ENCODE assay signal across 11 cellular contexts in the genomic region with DNA sequence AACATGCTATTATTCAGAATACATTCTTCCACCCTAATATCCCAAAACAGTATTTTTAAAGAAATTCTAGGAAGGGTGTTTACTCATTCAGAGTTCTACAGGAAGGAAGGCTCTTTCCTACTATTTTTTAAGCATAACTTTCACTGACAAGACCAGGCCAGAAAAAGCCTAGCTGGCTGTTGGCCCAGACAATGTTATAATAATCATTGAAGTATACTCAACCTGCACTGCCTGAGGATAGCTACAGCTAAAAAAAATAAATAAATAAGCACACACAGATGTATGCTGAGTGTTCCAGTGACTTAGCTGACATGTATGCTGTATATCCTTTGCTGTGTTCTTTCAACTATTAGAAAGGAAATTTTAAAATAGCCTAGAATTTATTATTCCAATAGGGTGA.
DNase-seq lines count a peak whose midpoint lies in the region; ATAC-seq and TF ChIP-seq lines count a peak whose summit lies in the region.
"Had no signal": no experiment of that assay in that cellular context is flagged by ENCODE, and none has a peak within 500 bp of the region (broad histone marks: within the 10 kb centered on the region; RNA-seq: fewer than 3 reads in every experiment).

No MANE protein-coding gene starts in this region.

- no peaks in the 10 kb centered on the region for H3K4me1 Mint-ChIP-seq in activated CD4-positive, alpha-beta T cell treated with anti-CD3 and anti-CD28 coated beads, Interleukin-2, amount 10 ng/mL, durations not matched to agents 7 days and 5 days

- CTCF ChIA-PET in activated CD4-positive, alpha-beta T cell treated with anti-CD3 and anti-CD28 coated beads, Interleukin-2, amount 10 ng/mL, durations not matched to agents 7 days and 5 days (lab: Charles Lee) = no interaction called here

- no peak for TF ChIP-seq CTCF in AG09319 (IDR thresholded peaks at IDR 0.05; ENCODE audit: low read depth, low read length)
- no peak for TF ChIP-seq CTCF in fibroblast of mammary gland (conservative IDR thresholded peaks at IDR 0.05; ENCODE audit: control insufficient read depth, insufficient read depth, low read depth, low read length)
- no peak for TF ChIP-seq CTCF in BE2C (IDR thresholded peaks at IDR 0.05; ENCODE audit: low read depth, low read length)

- ATAC-seq in GM21528 (IDR thresholded peaks at IDR 0.05; ENCODE audit: low FRiP score, unreplicated experiment) = no peak

- no peak overlapping the region for H3K4me3 Mint-ChIP-seq in activated CD4-positive, alpha-beta T cell treated with anti-CD3 and anti-CD28 coated beads, Interleukin-2, amount 10 ng/mL, durations not matched to agents 7 days and 5 days

- no peak overlapping the region for H3K27ac Mint-ChIP-seq in activated CD4-positive, alpha-beta T cell treated with anti-CD3 and anti-CD28 coated beads, Interleukin-2, amount 10 ng/mL, durations not matched to agents 7 days and 5 days

- no peaks in the 10 kb centered on the region for H3K27me3 Mint-ChIP-seq in activated CD4-positive, alpha-beta T cell treated with anti-CD3 and anti-CD28 coated beads, Interleukin-2, amount 10 ng/mL, durations not matched to agents 7 days and 5 days

- DNase-seq in AG09319 (ENCODE audit: extremely low read depth, low read depth) (peak; percentile 24), NCI-H345 treated with DMSO at 0.1 percent for 48 hours (lab: John Stamatoyannopoulos, UW; ENCODE audit: unreplicated experiment) (peak; percentile 3), fibroblast of mammary gland (ENCODE audit: low read depth) (peak; percentile 30), non-pigmented ciliary epithelial cell (ENCODE audit: low read depth) (peak; percentile 42), BE2C (no peak), AG20443 (ENCODE audit: low spot score) (no peak)
- no peak for DNase-seq in activated CD4-positive, alpha-beta T cell treated with anti-CD3 and anti-CD28 coated beads, Interleukin-2, amount 10 ng/mL, durations not matched to agents 7 days and 5 days
- DNase-seq: colonic mucosa, SIG-M5 had no signal

- H3K4me1 ChIP-seq in BE2C = peaks cover 5% of the 10 kb centered on the region; the same call in 1 of the 2 replicates
- H3K4me1 ChIP-seq: colonic mucosa had no signal

- no peaks in the 10 kb centered on the region for H3K36me3 Mint-ChIP-seq in activated CD4-positive, alpha-beta T cell treated with anti-CD3 and anti-CD28 coated beads, Interleukin-2, amount 10 ng/mL, durations not matched to agents 7 days and 5 days (ENCODE audit: low read depth)

- H3K9me3 ChIP-seq in BE2C = no peaks in the 10 kb centered on the region
- H3K9me3 ChIP-seq: colonic mucosa had no signal

- H3K36me3 ChIP-seq in BE2C = no peaks in the 10 kb centered on the region
- H3K36me3 ChIP-seq: colonic mucosa had no signal

- no peak overlapping the region for H3K4me3 ChIP-seq in fibroblast of mammary gland (ENCODE audit: control insufficient read depth, low read depth, low read length)
- H3K4me3 ChIP-seq in BE2C (ENCODE audit: low read depth, low read length) = no peak overlapping the region
- H3K4me3 ChIP-seq: BLaER1 treated with 17β-estradiol and CSF1 and Interleukin-3, amounts not matched to agents 10 nM and 100 nM; colonic mucosa had no signal

- no peaks in the 10 kb centered on the region for H3K27me3 ChIP-seq in BE2C
- H3K27me3 ChIP-seq: BLaER1 treated with 17β-estradiol and CSF1 and Interleukin-3, amounts not matched to agents 10 nM and 100 nM; colonic mucosa had no signal

- no peaks in the 10 kb centered on the region for H3K9me3 Mint-ChIP-seq in activated CD4-positive, alpha-beta T cell treated with anti-CD3 and anti-CD28 coated beads, Interleukin-2, amount 10 ng/mL, durations not matched to agents 7 days and 5 days

- POLR2A ChIA-PET in activated CD4-positive, alpha-beta T cell treated with anti-CD3 and anti-CD28 coated beads, Interleukin-2, amount 10 ng/mL, durations not matched to agents 7 days and 5 days (lab: Charles Lee) = no interaction called here

Comparison
In these comparisons a context has a peak if more than half of its experiments do, and no peak if none do; other contexts are left out.
1. DNase-seq: peak in AG09319 (single experiment), NCI-H345 treated with DMSO at 0.1 percent for 48 hours (single experiment), fibroblast of mammary gland (single experiment) and non-pigmented ciliary epithelial cell (single experiment); none in activated CD4-positive, alpha-beta T cell treated with anti-CD3 and anti-CD28 coated beads, Interleukin-2, amount 10 ng/mL, durations not matched to agents 7 days and 5 days (single experiment), BE2C (single experiment) and AG20443 (single experiment).